In the genomic region with DNA sequence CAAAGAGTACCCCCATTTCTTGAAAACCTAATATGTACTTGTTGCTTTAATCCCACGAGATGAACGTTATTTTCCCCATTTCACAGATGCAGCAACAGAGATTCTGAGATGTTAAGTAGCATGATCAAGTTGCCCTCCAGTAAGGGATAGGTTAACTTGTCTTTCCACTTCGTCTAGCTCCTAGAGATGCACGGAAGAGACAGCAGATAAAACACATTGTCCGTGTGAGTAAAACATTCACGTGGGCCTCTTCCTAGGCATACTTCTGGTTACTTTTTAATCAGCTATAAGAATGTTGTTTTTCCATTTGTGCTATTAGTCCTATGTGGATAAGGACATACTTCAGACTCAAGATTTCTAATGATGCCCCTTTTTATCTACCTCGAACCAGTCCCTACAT, we compare ENCODE assay signal across 14 cellular contexts. TPM values are rescaled to one million over a fixed set of nuclear protein-coding genes. Genes with fewer than 3 reads are reported as not detected.
DNase-seq lines count a peak whose midpoint lies in the region; ATAC-seq, FAIRE-seq and TF ChIP-seq lines count a peak whose summit lies in the region.
"Had no signal": no experiment of that assay in that cellular context is flagged by ENCODE, and none has a peak within 500 bp of the region (broad histone marks: within the 10 kb centered on the region; RNA-seq: fewer than 3 reads in every experiment).

No MANE protein-coding gene starts in this region.

- H3K56ac ChIP-seq in H1 (replicated peaks; ENCODE audit: insufficient read length, low read depth, low read length) = no peak overlapping the region

- no peak for TF ChIP-seq EP300 in H1 (IDR thresholded peaks at IDR 0.05; ENCODE audit: borderline replicate concordance in 1 of 2, low read depth in 2 of 2, low read length in 2 of 2)
- TF ChIP-seq EP300 in stomach (IDR thresholded peaks at IDR 0.05) = no peak

- no peak overlapping the region for H2AK5ac ChIP-seq in H1 (ENCODE audit: low read depth, low read length)

- H3K4me2 ChIP-seq in KMS-11 = no peak overlapping the region
- H3K4me2 ChIP-seq in H1 (ENCODE audit: insufficient read depth in 1 of 2, low read depth in 2 of 2, low read length in 2 of 2) = peak overlapping the region; percentile 70 to 77

- H3K36me3 ChIP-seq in KMS-11 (ENCODE audit: insufficient read depth) (no peaks in the 10 kb centered on the region), H1 (ENCODE audit: control insufficient read depth in 2 of 4, insufficient read depth in 4 of 4, low read length in 3 of 4) (no peaks in the 10 kb centered on the region), muscle layer of duodenum (ENCODE audit: control insufficient read depth in 1 of 2, insufficient read depth in 2 of 2, low read length in 2 of 2) (no peaks in the 10 kb centered on the region), stomach (no peaks in the 10 kb centered on the region)
- H3K36me3 ChIP-seq: BLaER1 treated with 17β-estradiol and CSF1 and Interleukin-3, amounts not matched to agents 10 nM and 100 nM; ovary had no signal

- H3K4me1 Mint-ChIP-seq in activated T-helper 17 cell treated with anti-CD3 and anti-CD28 coated beads, Interleukin-2, amount 50 U/mL, for 72 hours = no peaks in the 10 kb centered on the region
- H3K4me1 Mint-ChIP-seq in Calu3 (ENCODE audit: low read depth, unreplicated experiment) = peaks cover 7% of the 10 kb centered on the region

- FAIRE-seq in H1 (lab: Jason Lieb, UNC) = peak; percentile 7
- FAIRE-seq: GM12891 had no signal

- H3K27me3 ChIP-seq in KMS-11 (ENCODE audit: insufficient read depth, low read depth) (no peaks in the 10 kb centered on the region), H1 (replicated peaks in 1 of 4; ENCODE audit: control insufficient read depth in 3 of 4, extremely low read depth in 1 of 4, insufficient read depth in 3 of 4, low read length in 3 of 4) (no peaks in the 10 kb centered on the region), muscle layer of duodenum (ENCODE audit: low read depth, low read length) (no peaks in the 10 kb centered on the region), stomach (peaks cover 0 to 6% (median 0%) of the 10 kb centered on the region in 3 donors)
- H3K27me3 ChIP-seq: ovary had no signal

- no peak for TF ChIP-seq CTCF in KMS-11 (conservative IDR thresholded peaks at IDR 0.05; ENCODE audit: low read depth, low read length)
- no peak for TF ChIP-seq CTCF in H1 (IDR thresholded peaks at IDR 0.05; ENCODE audit: control extremely low read depth in 1 of 3, insufficient read depth in 1 of 3, low read depth in 1 of 3, low read length in 3 of 3)
- no peak for TF ChIP-seq CTCF in stomach (IDR thresholded peaks at IDR 0.05)
- no peak for TF ChIP-seq CTCF in Calu3 (IDR thresholded peaks at IDR 0.05; ENCODE audit: unreplicated experiment)

- H3K18ac ChIP-seq in H1 (ENCODE audit: extremely low read depth, low read length) = no peak overlapping the region

- H3K79me2 ChIP-seq in KMS-11 (ENCODE audit: insufficient read depth, low read depth) (no peaks in the 10 kb centered on the region), H1 (ENCODE audit: control insufficient read depth in 1 of 2, insufficient read depth in 2 of 2, low read length in 2 of 2) (no peaks in the 10 kb centered on the region)

- H4K8ac ChIP-seq in H1 (ENCODE audit: extremely low read depth, insufficient read depth, low read length) = no peak overlapping the region

- TF ChIP-seq RAD21 in H1 (IDR thresholded peaks at IDR 0.05 in 1 of 2, conservative IDR thresholded peaks at IDR 0.05 in 1 of 2; ENCODE audit: low read depth in 2 of 2, low read length in 2 of 2) = no peak

- peak overlapping the region; percentile 11; the same call in 1 of the 2 replicates for H2BK12ac ChIP-seq in H1 (ENCODE audit: low read depth, low read length)

- H2AFZ ChIP-seq in KMS-11 (ENCODE audit: low read depth) (peak overlapping the region; percentile 79; the same call in 1 of the 2 replicates), H1 (ENCODE audit: low read length) (no peak overlapping the region)

- H2BK120ac ChIP-seq in H1 (replicated peaks; ENCODE audit: low read depth, low read length) = no peak overlapping the region

- no peak overlapping the region for H2BK5ac ChIP-seq in H1 (ENCODE audit: low read depth, low read length)

- H3K36me3 Mint-ChIP-seq in activated T-helper 17 cell treated with anti-CD3 and anti-CD28 coated beads, Interleukin-2, amount 50 U/mL, for 72 hours (ENCODE audit: low read depth) = no peaks in the 10 kb centered on the region
- H3K36me3 Mint-ChIP-seq in Calu3 (ENCODE audit: insufficient read depth, unreplicated experiment) = peaks cover 10% of the 10 kb centered on the region
- H3K36me3 Mint-ChIP-seq: activated CD4-positive, alpha-beta memory T cell treated with anti-CD3 and anti-CD28 coated beads for 36 hours had no signal

- H2BK20ac ChIP-seq in H1 (ENCODE audit: low read length) = no peak overlapping the region

- no peaks in the 10 kb centered on the region for H3K9me3 ChIP-seq in H1 (ENCODE audit: insufficient read depth in 2 of 2, low read depth in 1 of 2, low read length in 1 of 2)
- no peaks in the 10 kb centered on the region for H3K9me3 ChIP-seq in muscle layer of duodenum (ENCODE audit: control insufficient read depth in 1 of 2, low read length in 2 of 2)
- H3K9me3 ChIP-seq in stomach = no peaks in the 10 kb centered on the region
- H3K9me3 ChIP-seq: ovary had no signal

- no peak for TF ChIP-seq POLR2A in H1 (IDR thresholded peaks at IDR 0.05; ENCODE audit: control extremely low read depth in 1 of 2, low read depth in 2 of 2, low read length in 2 of 2)
- TF ChIP-seq POLR2A in stomach (IDR thresholded peaks at IDR 0.05) = no peak

- DNase-seq in H1 (ENCODE audit: low read depth in 1 of 2, low spot score in 2 of 2) (no peak), stomach (no peak), Ammon's horn (ENCODE audit: low spot score) (no peak), Calu3 (no peak)
- DNase-seq: activated CD4-positive, alpha-beta memory T cell treated with anti-CD3 and anti-CD28 coated beads for 36 hours; effector CD4-positive, alpha-beta T cell; NCI-H187 had no signal

- H3K4ac ChIP-seq in H1 (replicated peaks; ENCODE audit: insufficient read length, low read depth, low read length) = no peak overlapping the region

- no peak overlapping the region for H3K9ac ChIP-seq in KMS-11
- H3K9ac ChIP-seq in H1 (replicated peaks in 1 of 4; ENCODE audit: extremely low read depth in 1 of 4, low read depth in 3 of 4, low read length in 3 of 4) = no peak overlapping the region; a peak in 1 of 7 replicates

- H4K20me1 ChIP-seq in KMS-11 (ENCODE audit: insufficient read depth) (no peaks in the 10 kb centered on the region), H1 (replicated peaks in 1 of 2; ENCODE audit: control insufficient read depth in 1 of 2, insufficient read depth in 2 of 2, low read length in 2 of 2) (no peaks in the 10 kb centered on the region)
- H4K20me1 ChIP-seq: BLaER1 treated with 17β-estradiol and CSF1 and Interleukin-3, amounts not matched to agents 10 nM and 100 nM had no signal

- H3K4me3 ChIP-seq in KMS-11 (IDR thresholded peaks at IDR 0.05; ENCODE audit: insufficient read depth, low read depth, low read length) (no peak overlapping the region), H1 (ENCODE audit: extremely low read depth in 1 of 4, insufficient read depth in 2 of 4, low read depth in 3 of 4, low read length in 4 of 4) (peak overlapping the region in 2 of 4 experiments; percentile 72; a peak in 3 of 8 replicates), muscle layer of duodenum (ENCODE audit: low read depth in 1 of 2, low read length in 2 of 2) (no peak overlapping the region), stomach (no peak overlapping the region)

- CTCF ChIA-PET in H1 (lab: Charles Lee; ENCODE audit: partially characterized antibody) (interaction anchor here (1.6 kb wide), 1 partner anchor 185 kb away, joined by 6 read pairs; no protein-coding TSS in a partner anchor), Calu3 (lab: Charles Lee) (no interaction called here)

- peak overlapping the region; percentile 68 for H4K91ac ChIP-seq in H1 (replicated peaks; ENCODE audit: insufficient read length, low read length)

- H3K14ac ChIP-seq in H1 (ENCODE audit: insufficient read length) = no peak overlapping the region

- H3K4me1 ChIP-seq in KMS-11 (ENCODE audit: low read depth, poor library complexity, severe bottlenecking) = peaks cover 12% of the 10 kb centered on the region
- peaks cover 4 to 12% (median 8%) of the 10 kb centered on the region in 4 experiments; a peak in 5 of 7 replicates for H3K4me1 ChIP-seq in H1 (replicated peaks in 1 of 4; ENCODE audit: control insufficient read depth in 3 of 4, insufficient read depth in 4 of 4, low read length in 3 of 4)
- no peaks in the 10 kb centered on the region for H3K4me1 ChIP-seq in muscle layer of duodenum (ENCODE audit: control insufficient read depth in 1 of 2, insufficient read depth in 2 of 2, low read length in 2 of 2)
- H3K4me1 ChIP-seq in stomach = peaks cover 14 to 35% (median 27%) of the 10 kb centered on the region in 4 donors

- intact Hi-C loops in stomach (cut with DNase I; ENCODE audit: low total_unique reads) = no loop called here
- intact Hi-C loops in Calu3 (cut with micrococcal nuclease; ENCODE audit: unreplicated experiment) = loop anchor here (10.0 kb wide), 1 partner anchor 184 kb away; no protein-coding TSS in a partner anchor

- no peak overlapping the region for H3K27ac Mint-ChIP-seq in activated T-helper 17 cell treated with anti-CD3 and anti-CD28 coated beads, Interleukin-2, amount 50 U/mL, for 72 hours
- H3K27ac Mint-ChIP-seq in Calu3 (ENCODE audit: unreplicated experiment) = no peak overlapping the region
- H3K27ac Mint-ChIP-seq: activated CD4-positive, alpha-beta memory T cell treated with anti-CD3 and anti-CD28 coated beads for 36 hours had no signal

- H3K23me2 ChIP-seq in H1 (ENCODE audit: low read depth, low read length) = peaks cover 2% of the 10 kb centered on the region; the same call in 1 of the 2 replicates

- H3K23ac ChIP-seq in H1 (ENCODE audit: insufficient read length) = no peak overlapping the region

- H3K79me1 ChIP-seq in H1 (ENCODE audit: low read depth, low read length) = no peaks in the 10 kb centered on the region

- no peak overlapping the region for H4K5ac ChIP-seq in H1 (ENCODE audit: insufficient read length, low read depth, low read length)

- POLR2A ChIA-PET in H1 (lab: Charles Lee; ENCODE audit: partially characterized antibody) = interaction anchor here (0.7 to 1.1 kb wide), 2 partner anchors 12 to 13 kb away, joined by 3 read pairs; no protein-coding TSS in a partner anchor

- WGBS in H1 (ENCODE audit: extremely low coverage in 1 of 2, insufficient coverage in 1 of 2, insufficient read length in 1 of 2, insufficient replicate concordance in 2 of 2, low coverage in 1 of 2, low lambda C conversion rate in 2 of 2, missing lambda C conversion rate in 1 of 2), 2 experiments = 77% methylated on average over 7 of the region's 7 CpGs; no CpG with 5 or more reads in 1 of the 2 experiments
- WGBS in stomach, 5 donors = 39 to 51% (median 43%) methylated on average over 7 of the region's 7 CpGs

- BruUV-seq in Calu3 (replicated peaks; lab: Mats Ljungman, UMichigan) = no TSS peak

- ATAC-seq in activated T-helper 17 cell treated with anti-CD3 and anti-CD28 coated beads, Interleukin-2, amount 50 U/mL, for 72 hours (replicated peaks) = no peak
- no peak for ATAC-seq in HG02759 (IDR thresholded peaks at IDR 0.05; ENCODE audit: unreplicated experiment)

- H3K27ac ChIP-seq in KMS-11 (no peak overlapping the region), H1 (ENCODE audit: low read depth, low read length) (no peak overlapping the region), muscle layer of duodenum (ENCODE audit: low read length) (peak overlapping the region; percentile 40), stomach (peak overlapping the region in 4 of 5 donors; percentile 73 to 87 (median 86))
- H3K27ac ChIP-seq: BLaER1 treated with 17β-estradiol and CSF1 and Interleukin-3, amounts not matched to agents 10 nM and 100 nM had no signal

- H3K4me3 Mint-ChIP-seq in activated T-helper 17 cell treated with anti-CD3 and anti-CD28 coated beads, Interleukin-2, amount 50 U/mL, for 72 hours = no peak overlapping the region
- no peak overlapping the region for H3K4me3 Mint-ChIP-seq in Calu3 (ENCODE audit: low read depth, unreplicated experiment)
- H3K4me3 Mint-ChIP-seq: activated CD4-positive, alpha-beta memory T cell treated with anti-CD3 and anti-CD28 coated beads for 36 hours had no signal

- H2BK15ac ChIP-seq in H1 (ENCODE audit: low read length) = no peak overlapping the region

- peaks cover 7% of the 10 kb centered on the region for H3K9me3 Mint-ChIP-seq in activated T-helper 17 cell treated with anti-CD3 and anti-CD28 coated beads, Interleukin-2, amount 50 U/mL, for 72 hours
- no peaks in the 10 kb centered on the region for H3K9me3 Mint-ChIP-seq in Calu3 (ENCODE audit: low read depth, unreplicated experiment)
- H3K9me3 Mint-ChIP-seq: activated CD4-positive, alpha-beta memory T cell treated with anti-CD3 and anti-CD28 coated beads for 36 hours had no signal

- H3K27me3 Mint-ChIP-seq in activated T-helper 17 cell treated with anti-CD3 and anti-CD28 coated beads, Interleukin-2, amount 50 U/mL, for 72 hours = peaks cover 3% of the 10 kb centered on the region
- peaks cover 63% of the 10 kb centered on the region for H3K27me3 Mint-ChIP-seq in Calu3 (ENCODE audit: unreplicated experiment)

RNA-seq across cellular contexts. Expression of a gene that starts 1.2 kb away (rescaled TPM):
- 14.4 and 15.4 TPM in 2 replicates for total RNA-seq in H1 (2021; fragmentation: NEBNext Ultra II Directional; extraction: Animal tissue kit (Norgen Biotek cat#: 25700))
- polyA plus RNA-seq in H1 (2011; rRNA removed) (2.0 and 2.9 TPM in 2 replicates), stomach (1 to 10 TPM in 2 of 3 donors, under 1 TPM in 1; 0.73 to 3.7 (median 2.7) TPM)
- polyA plus RNA-seq in H1 (2011; cell fraction: cytosol; rRNA removed) = 3.4 TPM
- 3.2 TPM for polyA plus RNA-seq in H1 (2011; cell fraction: nucleus; rRNA removed)
- 4.0 to 6.4 TPM (median 5.9 TPM) in 4 replicates for polyA plus RNA-seq in H1 (2012, experiment 1 of 2)
- 0.43 TPM for polyA plus RNA-seq in H1 (2012, experiment 2 of 2)
- polyA plus RNA-seq in H1 (2013, experiment 1 of 2) = 8.3 TPM
- polyA plus RNA-seq in H1 (2013, experiment 2 of 2) = 8.3 TPM
- polyA minus RNA-seq in H1 (2011; rRNA and poly(A)+ RNA removed) = 8.6 and 21.0 TPM in 2 replicates
- polyA minus RNA-seq in H1 (2011; cell fraction: cytosol; rRNA and poly(A)+ RNA removed) = 9.2 TPM
- 16.6 TPM for polyA minus RNA-seq in H1 (2011; cell fraction: nucleus; rRNA and poly(A)+ RNA removed)
- total RNA-seq in stomach (10 to 100 TPM in 3 of 5 donors, 1 to 10 TPM in 2; 2.7 to 33.8 (median 15.2) TPM), Calu3 (2022) (not detected in 2 replicates)
- total RNA-seq in activated T-helper 17 cell treated with anti-CD3 and anti-CD28 coated beads, Interleukin-2, amount 50 U/mL, for 72 hours = not detected
- total RNA-seq: activated CD4-positive, alpha-beta memory T cell treated with anti-CD3 and anti-CD28 coated beads for 36 hours had no signal

Comparison
In these comparisons a context has a peak if more than half of its experiments do, and no peak if none do; other contexts are left out.
1. H3K27ac ChIP-seq: peak in muscle layer of duodenum (single experiment) and stomach (4 of 5); none in KMS-11 (single experiment) and H1 (single experiment).